Comparison of ENCODE assay signal across 19 cellular contexts in the genomic region with DNA sequence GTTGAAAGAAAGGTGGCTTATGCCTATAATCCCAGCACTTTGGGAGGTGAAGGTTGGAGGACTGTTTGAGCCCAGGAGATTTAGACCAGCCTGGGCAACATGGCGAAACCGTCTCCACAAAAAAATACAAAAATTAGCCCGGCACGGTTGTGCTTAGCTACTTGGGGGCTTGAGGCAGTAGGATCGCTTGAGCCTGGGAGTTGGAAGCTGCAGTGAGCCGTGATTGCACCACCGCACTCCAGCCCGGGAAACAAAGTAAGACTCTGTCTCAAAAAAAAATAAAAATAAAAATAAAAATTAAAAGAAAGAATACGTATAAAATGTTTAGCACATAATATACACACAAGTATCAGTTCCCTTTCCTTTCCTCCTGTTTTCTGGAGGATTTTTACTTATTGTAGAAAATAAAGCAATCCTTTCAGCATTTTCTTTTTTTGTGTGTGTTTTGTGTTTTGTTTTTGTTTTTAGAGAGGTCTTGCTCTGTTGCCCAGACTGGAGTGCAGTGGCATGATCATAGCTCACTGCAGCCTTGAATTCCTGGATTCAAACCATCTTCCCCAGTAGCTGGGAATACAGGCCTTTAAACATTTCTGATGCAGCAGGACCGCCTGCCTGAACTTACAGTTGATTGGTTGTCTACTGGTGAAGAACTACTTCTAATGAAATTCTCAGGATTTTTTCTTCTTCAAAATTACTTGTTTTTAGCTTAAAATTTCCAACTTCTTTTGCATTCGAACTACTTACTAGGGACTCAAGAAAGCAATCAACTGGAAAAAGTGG.
"Had no signal": no experiment of that assay in that cellular context is flagged by ENCODE, and none has a peak within 500 bp of the region (broad histone marks: within the 10 kb centered on the region; RNA-seq: fewer than 3 reads in every experiment).

No MANE protein-coding gene starts in this region.

- ATAC-seq: effector memory CD8-positive, alpha-beta T cell; right lobe of liver had no signal

- H3K27me3 Mint-ChIP-seq: activated CD4-positive, alpha-beta memory T cell treated with anti-CD3 and anti-CD28 coated beads for 36 hours; activated naive CD8-positive, alpha-beta T cell treated with anti-CD3 and anti-CD28 coated beads, Interleukin-2, amount 10 ng/mL, durations not matched to agents 7 days and 5 days; effector memory CD8-positive, alpha-beta T cell; memory B cell; stimulated activated naive CD8-positive, alpha-beta T cell treated with anti-CD3 and anti-CD28 coated beads, Interleukin-15, Interleukin-2, amounts not matched to agents 100 ng/mL and 50 ng/mL, for 24 hours had no signal

- H3K27me3 ChIP-seq: esophagus muscularis mucosa, right lobe of liver, tibial artery had no signal

- H3K36me3 Mint-ChIP-seq: activated CD4-positive, alpha-beta memory T cell treated with anti-CD3 and anti-CD28 coated beads for 36 hours; activated naive CD8-positive, alpha-beta T cell treated with anti-CD3 and anti-CD28 coated beads, Interleukin-2, amount 10 ng/mL, durations not matched to agents 7 days and 5 days; memory B cell had no signal

- H3K36me3 ChIP-seq: esophagus muscularis mucosa, right lobe of liver, tibial artery had no signal

- H3K4me3 ChIP-seq: esophagus muscularis mucosa, right lobe of liver, skin epidermis, tibial artery had no signal

- H3K4me3 Mint-ChIP-seq: activated CD4-positive, alpha-beta memory T cell treated with anti-CD3 and anti-CD28 coated beads for 36 hours; effector memory CD8-positive, alpha-beta T cell; memory B cell; stimulated activated naive CD8-positive, alpha-beta T cell treated with anti-CD3 and anti-CD28 coated beads, Interleukin-15, Interleukin-2, amounts not matched to agents 100 ng/mL and 50 ng/mL, for 24 hours had no signal

- H3K27ac Mint-ChIP-seq: activated CD4-positive, alpha-beta memory T cell treated with anti-CD3 and anti-CD28 coated beads for 36 hours; effector memory CD8-positive, alpha-beta T cell; memory B cell had no signal

- H3K27ac ChIP-seq: esophagus muscularis mucosa, right lobe of liver, skin epidermis, tibial artery had no signal

- H3K9me3 ChIP-seq: esophagus muscularis mucosa, right lobe of liver, tibial artery had no signal

- H3K9me3 Mint-ChIP-seq: activated CD4-positive, alpha-beta memory T cell treated with anti-CD3 and anti-CD28 coated beads for 36 hours; activated naive CD8-positive, alpha-beta T cell treated with anti-CD3 and anti-CD28 coated beads, Interleukin-2, amount 10 ng/mL, durations not matched to agents 7 days and 5 days; activated T-helper 2 cell treated with anti-CD3 and anti-CD28 coated beads, Interferon-gamma antibody, Interleukin-2, Interleukin-4, amounts not matched to agents 10 μg/mL and 5 μg/mL and 100 μg/mL, durations not matched to agents 14 hours and 24 hours and 36 hours; effector memory CD8-positive, alpha-beta T cell; memory B cell; stimulated activated naive CD8-positive, alpha-beta T cell treated with anti-CD3 and anti-CD28 coated beads, Interleukin-15, Interleukin-2, amounts not matched to agents 100 ng/mL and 50 ng/mL, for 24 hours had no signal

- DNase-seq: activated CD4-positive, alpha-beta memory T cell treated with anti-CD3 and anti-CD28 coated beads for 36 hours; activated CD4-positive, alpha-beta T cell treated with anti-CD3 and anti-CD28 coated beads for 4 hours; activated naive CD4-positive, alpha-beta T cell; activated naive CD8-positive, alpha-beta T cell treated with anti-CD3 and anti-CD28 coated beads, Interleukin-2, amount 10 ng/mL, durations not matched to agents 7 days and 5 days; activated T-cell treated with anti-CD3 and anti-CD28 coated beads for 4 hours; amniotic stem cell; effector memory CD8-positive, alpha-beta T cell; hippocampal formation; nucleus accumbens; stimulated activated CD4-positive, alpha-beta T cell treated with anti-CD3 and anti-CD28 coated beads, Interleukin-1b, Interleukin-23, amount 100 ng/mL, for 48 hours; substantia nigra; T-helper 1 cell; tibial artery had no signal
